Comparison of ENCODE assay signal across 8 cellular contexts in the genomic region with DNA sequence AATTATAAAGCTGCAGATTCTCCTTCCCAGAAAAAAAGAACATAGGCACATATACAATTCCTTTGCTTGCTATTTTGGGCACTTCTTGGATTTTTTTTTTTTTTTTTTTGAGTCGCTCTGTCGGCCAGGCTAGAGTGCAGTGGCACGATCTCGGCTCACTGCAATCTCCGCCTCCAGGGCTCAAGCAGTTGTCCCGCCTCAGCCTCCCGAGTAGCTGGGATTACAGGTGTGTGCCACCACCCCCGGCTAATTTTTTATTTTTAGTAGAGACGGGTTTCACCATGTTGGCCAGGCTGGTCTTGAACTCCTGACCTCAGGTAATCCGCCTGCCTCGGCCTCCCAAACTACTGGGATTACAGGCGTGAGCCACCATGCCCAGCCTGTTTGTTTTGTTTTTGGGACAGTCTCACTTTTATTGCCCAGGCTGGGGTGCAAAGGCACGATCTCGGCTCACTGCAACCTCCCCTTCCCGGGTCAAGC. TPM values are rescaled to one million over a fixed set of nuclear protein-coding genes. Genes with fewer than 3 reads are reported as not detected.
DNase-seq lines count a peak whose midpoint lies in the region; ATAC-seq and TF ChIP-seq lines count a peak whose summit lies in the region.
"Not testable (repeated sequence)": the region's sequence is repeated elsewhere in the genome, so short reads cannot be mapped to it uniquely, and the experiment has no call there.

No MANE protein-coding gene starts in this region.

- H3K27ac ChIP-seq in upper lobe of left lung, result peak overlapping the region; percentile 90 to 96 (median 94)

- H3K9me3 Mint-ChIP-seq in Caco-2 (ENCODE audit: unreplicated experiment); activated CD4-positive, alpha-beta T cell treated with anti-CD3 and anti-CD28 coated beads, Interleukin-2, amount 10 ng/mL, durations not matched to agents 7 days and 5 days; brain: not testable (repeated sequence)

- intact Hi-C loops in Caco-2 (cut with micrococcal nuclease; ENCODE audit: unreplicated experiment), result not testable (repeated sequence)

- TF ChIP-seq POLR2A in NB4 (IDR thresholded peaks at IDR 0.05; ENCODE audit: extremely low read depth, insufficient read length); upper lobe of left lung (IDR thresholded peaks at IDR 0.05): not testable (repeated sequence)

- H3K4me3 Mint-ChIP-seq in Caco-2 (ENCODE audit: unreplicated experiment) (peak overlapping the region; percentile 99), brain (peak overlapping the region; percentile 97 to 99 (median 99))
- H3K4me3 Mint-ChIP-seq in activated CD4-positive, alpha-beta T cell treated with anti-CD3 and anti-CD28 coated beads, Interleukin-2, amount 10 ng/mL, durations not matched to agents 7 days and 5 days, result peak overlapping the region; percentile 95

- WGBS in upper lobe of left lung, 2 donors, result 91% methylated on average over 15 of the region's 15 CpGs

- not testable (repeated sequence) for TF ChIP-seq EP300 in upper lobe of left lung (IDR thresholded peaks at IDR 0.05)

- CTCF ChIA-PET in Caco-2 (lab: Charles Lee), result not testable (repeated sequence)
- CTCF ChIA-PET in activated CD4-positive, alpha-beta T cell treated with anti-CD3 and anti-CD28 coated beads, Interleukin-2, amount 10 ng/mL, durations not matched to agents 7 days and 5 days (lab: Charles Lee), result interaction anchor here (0.6 to 1.5 kb wide), 7 partner anchors 10 to 611 kb away, joined by 3 to 6 read pairs (median 4); no protein-coding TSS in a partner anchor

- H3K36me3 Mint-ChIP-seq in Caco-2 (ENCODE audit: insufficient read depth, unreplicated experiment) (peaks cover 66% of the 10 kb centered on the region), brain (peaks cover 50% of the 10 kb centered on the region)
- peaks cover 63% of the 10 kb centered on the region for H3K36me3 Mint-ChIP-seq in activated CD4-positive, alpha-beta T cell treated with anti-CD3 and anti-CD28 coated beads, Interleukin-2, amount 10 ng/mL, durations not matched to agents 7 days and 5 days (ENCODE audit: low read depth)

- H3K36me3 ChIP-seq in Caco-2 (ENCODE audit: control insufficient read depth, insufficient read depth, low read length); mucosa of stomach (ENCODE audit: control insufficient read depth, insufficient read depth, low read length): not testable (repeated sequence)
- peaks cover 23% of the 10 kb centered on the region for H3K36me3 ChIP-seq in skeletal muscle satellite cell (ENCODE audit: insufficient read depth, low read length)
- H3K36me3 ChIP-seq in upper lobe of left lung, result peaks cover 0 to 18% (median 3%) of the 10 kb centered on the region in 4 donors

- POLR2A ChIA-PET in Caco-2 (lab: Charles Lee), result interaction anchor here (0.7 to 1.8 kb wide), 4 partner anchors 38 to 733 kb away, joined by 3 to 51 read pairs (median 10); partner anchors contain the start of genes PTGES3 and STAT6
- POLR2A ChIA-PET in activated CD4-positive, alpha-beta T cell treated with anti-CD3 and anti-CD28 coated beads, Interleukin-2, amount 10 ng/mL, durations not matched to agents 7 days and 5 days (lab: Charles Lee), result interaction anchor here (0.8 to 1.2 kb wide), 2 partner anchors 19 to 38 kb away, joined by 3 to 7 read pairs; partner anchors contain the start of gene PTGES3

- H3K9ac ChIP-seq in mucosa of stomach (ENCODE audit: low read length) (peak overlapping the region; percentile 100), skeletal muscle satellite cell (ENCODE audit: low read depth, low read length) (peak overlapping the region; percentile 99)

- H3K4me1 ChIP-seq in Caco-2, result peaks cover 23% of the 10 kb centered on the region
- H3K4me1 ChIP-seq in mucosa of stomach (ENCODE audit: control insufficient read depth, insufficient read depth, low read length), result peaks cover 40% of the 10 kb centered on the region
- H3K4me1 ChIP-seq in skeletal muscle satellite cell (ENCODE audit: control insufficient read depth, insufficient read depth, low read length), result peaks cover 27% of the 10 kb centered on the region
- peaks cover 29 to 40% (median 34%) of the 10 kb centered on the region in 4 donors for H3K4me1 ChIP-seq in upper lobe of left lung

- H3K27me3 ChIP-seq in Caco-2 (replicated peaks; ENCODE audit: control insufficient read depth, insufficient read depth, low read length); mucosa of stomach (ENCODE audit: control insufficient read depth, insufficient read depth, low read length); skeletal muscle satellite cell (ENCODE audit: control insufficient read depth, insufficient read depth, low read length); upper lobe of left lung: not testable (repeated sequence)

- TF ChIP-seq CTCF in Caco-2 (IDR thresholded peaks at IDR 0.05; ENCODE audit: insufficient read depth in 1 of 2, low read depth in 1 of 2, low read length in 1 of 2, severe bottlenecking in 1 of 2, unreplicated experiment in 1 of 2); NB4 (IDR thresholded peaks at IDR 0.05; ENCODE audit: low read depth, low read length); brain (conservative IDR thresholded peaks at IDR 0.05); fibroblast of villous mesenchyme (IDR thresholded peaks at IDR 0.05; ENCODE audit: insufficient read depth, low read depth, low read length); upper lobe of left lung (IDR thresholded peaks at IDR 0.05): not testable (repeated sequence)

- not testable (repeated sequence) for DNase-seq in Caco-2; NB4 (ENCODE audit: low read depth); activated CD4-positive, alpha-beta T cell treated with anti-CD3 and anti-CD28 coated beads, Interleukin-2, amount 10 ng/mL, durations not matched to agents 7 days and 5 days; fibroblast of villous mesenchyme (ENCODE audit: low read depth); upper lobe of left lung

- H3K9me3 ChIP-seq in Caco-2; mucosa of stomach (ENCODE audit: control insufficient read depth, low read length); skeletal muscle satellite cell (replicated peaks; ENCODE audit: low read length); upper lobe of left lung: not testable (repeated sequence)

- ATAC-seq in upper lobe of left lung (ENCODE audit: low FRiP score in 2 of 2), result not testable (repeated sequence)

- peaks cover 20% of the 10 kb centered on the region for H3K4me1 Mint-ChIP-seq in Caco-2 (ENCODE audit: low read depth, unreplicated experiment)
- peaks cover 37% of the 10 kb centered on the region for H3K4me1 Mint-ChIP-seq in activated CD4-positive, alpha-beta T cell treated with anti-CD3 and anti-CD28 coated beads, Interleukin-2, amount 10 ng/mL, durations not matched to agents 7 days and 5 days
- H3K4me1 Mint-ChIP-seq in brain, result peaks cover 39% of the 10 kb centered on the region

- H3K4me2 ChIP-seq in skeletal muscle satellite cell (ENCODE audit: low read length), result peak overlapping the region; percentile 77

- BruUV-seq in Caco-2 (replicated peaks; lab: Mats Ljungman, UMichigan), result not testable (repeated sequence)

- H3K4me3 ChIP-seq in Caco-2 (ENCODE audit: low read depth, low read length) (peak overlapping the region; percentile 68), NB4 (ENCODE audit: low read depth, low read length) (peak overlapping the region; percentile 85), fibroblast of villous mesenchyme (ENCODE audit: low read depth, low read length) (peak overlapping the region; percentile 100), mucosa of stomach (ENCODE audit: low read length) (peak overlapping the region; percentile 100), skeletal muscle satellite cell (ENCODE audit: low read length) (peak overlapping the region; percentile 86), upper lobe of left lung (peak overlapping the region in 2 of 4 donors; percentile 76 to 90)

- H3K27me3 Mint-ChIP-seq in Caco-2 (ENCODE audit: insufficient read depth, unreplicated experiment); activated CD4-positive, alpha-beta T cell treated with anti-CD3 and anti-CD28 coated beads, Interleukin-2, amount 10 ng/mL, durations not matched to agents 7 days and 5 days; brain: not testable (repeated sequence)

- H3K27ac Mint-ChIP-seq in Caco-2 (ENCODE audit: unreplicated experiment) (peak overlapping the region; percentile 99), brain (peak overlapping the region; percentile 98 to 100 (median 99))
- H3K27ac Mint-ChIP-seq in activated CD4-positive, alpha-beta T cell treated with anti-CD3 and anti-CD28 coated beads, Interleukin-2, amount 10 ng/mL, durations not matched to agents 7 days and 5 days, result peak overlapping the region; percentile 98

RNA-seq across cellular contexts. Expression of gene NACA, which starts 1.1 kb away (rescaled TPM):
- 784 and 804 TPM in 2 replicates for total RNA-seq in Caco-2 (2022)
- total RNA-seq in activated CD4-positive, alpha-beta T cell treated with anti-CD3 and anti-CD28 coated beads, Interleukin-2, amount 10 ng/mL, durations not matched to agents 7 days and 5 days, result 100 to 1,000 TPM; 805 to 843 TPM
- 1,047 TPM for polyA plus RNA-seq in brain (ENCODE audit: insufficient read depth, low read depth, low replicate concordance)
- total RNA-seq in fibroblast of villous mesenchyme, result 656 and 670 TPM in 2 replicates
- 1,147 and 1,336 TPM in 2 replicates for total RNA-seq in skeletal muscle satellite cell (2012; rRNA removed)
- total RNA-seq in upper lobe of left lung, result 100 to 1,000 TPM; 419 to 868 (median 611) TPM

RNA-seq across cellular contexts. Expression of gene PRIM1, which starts 25.9 kb away (rescaled TPM):
- 38.0 and 40.2 TPM in 2 replicates for total RNA-seq in Caco-2 (2022)
- 10 to 100 TPM; 48.0 to 52.9 TPM for total RNA-seq in activated CD4-positive, alpha-beta T cell treated with anti-CD3 and anti-CD28 coated beads, Interleukin-2, amount 10 ng/mL, durations not matched to agents 7 days and 5 days
- 24.2 TPM for polyA plus RNA-seq in brain (ENCODE audit: insufficient read depth, low read depth, low replicate concordance)
- total RNA-seq in fibroblast of villous mesenchyme, result 6.4 and 10.8 TPM in 2 replicates
- total RNA-seq in skeletal muscle satellite cell (2012; rRNA removed), result 14.2 and 15.0 TPM in 2 replicates
- 10 to 100 TPM in 1 of 6 donors, 1 to 10 TPM in 5; 3.5 to 19.9 (median 8.4) TPM for total RNA-seq in upper lobe of left lung

RNA-seq across cellular contexts. Expression of gene HSD17B6, which starts 36.9 kb away (rescaled TPM):
- total RNA-seq in Caco-2 (2022), result 1.6 and 2.5 TPM in 2 replicates
- 1 to 10 TPM; 3.1 to 3.8 TPM for total RNA-seq in activated CD4-positive, alpha-beta T cell treated with anti-CD3 and anti-CD28 coated beads, Interleukin-2, amount 10 ng/mL, durations not matched to agents 7 days and 5 days
- polyA plus RNA-seq in brain (ENCODE audit: insufficient read depth, low read depth, low replicate concordance), result 8.6 TPM
- total RNA-seq in fibroblast of villous mesenchyme, result 3.5 and 4.2 TPM in 2 replicates
- 0.25 and 0.44 TPM in 2 replicates for total RNA-seq in skeletal muscle satellite cell (2012; rRNA removed)
- total RNA-seq in upper lobe of left lung, result 100 to 1,000 TPM in 2 of 6 donors, 10 to 100 TPM in 4; 45.2 to 123 (median 73.5) TPM

RNA-seq across cellular contexts. Expression of gene PTGES3, which starts 38.2 kb away (rescaled TPM):
- total RNA-seq in Caco-2 (2022), result 241 and 242 TPM in 2 replicates
- total RNA-seq in activated CD4-positive, alpha-beta T cell treated with anti-CD3 and anti-CD28 coated beads, Interleukin-2, amount 10 ng/mL, durations not matched to agents 7 days and 5 days, result 100 to 1,000 TPM; 218 to 236 TPM
- polyA plus RNA-seq in brain (ENCODE audit: insufficient read depth, low read depth, low replicate concordance), result 239 TPM
- 62.5 and 96.7 TPM in 2 replicates for total RNA-seq in fibroblast of villous mesenchyme
- total RNA-seq in skeletal muscle satellite cell (2012; rRNA removed), result 103 and 126 TPM in 2 replicates
- total RNA-seq in upper lobe of left lung, result 100 to 1,000 TPM in 3 of 6 donors, 10 to 100 TPM in 3; 41.9 to 156 (median 105) TPM
